Comparison of ENCODE assay signal across 17 cellular contexts in the genomic region with DNA sequence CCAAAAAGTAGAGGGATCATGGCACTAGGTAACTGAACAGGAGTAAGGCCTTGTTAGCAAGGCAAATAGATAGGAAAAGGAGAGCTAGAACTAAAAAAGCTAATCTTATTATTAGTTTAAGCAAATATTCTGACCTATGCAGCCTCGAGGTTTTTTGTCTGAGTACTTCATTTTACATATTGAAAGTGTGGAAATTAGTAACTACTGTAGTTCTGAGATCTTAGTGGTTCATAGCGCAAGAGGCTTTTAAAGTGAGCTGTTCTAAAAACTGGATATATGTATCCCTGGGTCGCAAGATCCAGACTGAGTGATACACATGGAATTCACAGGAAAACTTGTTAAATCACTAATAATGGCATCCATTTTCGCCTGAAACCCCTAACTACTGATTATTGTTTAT.
A peak's percentile ranks its signal among the peaks of the same experiment; 100 is the strongest.
DNase-seq lines count a peak whose midpoint lies in the region; ATAC-seq and TF ChIP-seq lines count a peak whose summit lies in the region.
"Had no signal": no experiment of that assay in that cellular context is flagged by ENCODE, and none has a peak within 500 bp of the region (broad histone marks: within the 10 kb centered on the region; RNA-seq: fewer than 3 reads in every experiment).

No MANE protein-coding gene starts in this region.

- DNase-seq in mesenchymal stem cell (no peak), osteocyte (ENCODE audit: extremely low spot score, unreplicated experiment) (no peak), GM13976 (ENCODE audit: low spot score) (no peak), NCI-H2227 (lab: John Stamatoyannopoulos, UW; ENCODE audit: unreplicated experiment) (no peak)
- DNase-seq: activated CD4-positive, alpha-beta T cell treated with anti-CD3 and anti-CD28 coated beads, Interleukin-2, amount 50 U/mL, for 4 hours; activated gamma-delta T cell; hippocampal formation; NCI-H2171 treated with DMSO at 0.1 percent for 48 hours; stimulated activated CD4-positive, alpha-beta T cell treated with anti-CD3 and anti-CD28 coated beads, Interleukin-2, amount 100 ng/mL, for 48 hours; stimulated activated naive CD8-positive, alpha-beta T cell treated with anti-CD3 and anti-CD28 coated beads, Interleukin-15, amount 100 ng/mL, for 72 hours had no signal

- no peak overlapping the region for H3K4me3 Mint-ChIP-seq in osteocyte (ENCODE audit: unreplicated experiment)
- H3K4me3 Mint-ChIP-seq: stimulated activated naive CD8-positive, alpha-beta T cell treated with anti-CD3 and anti-CD28 coated beads, Interleukin-15, amount 100 ng/mL, for 72 hours had no signal

- H3K27me3 ChIP-seq in mesenchymal stem cell (ENCODE audit: control insufficient read depth in 1 of 2, insufficient read depth in 1 of 2, low read length in 2 of 2) = no peaks in the 10 kb centered on the region
- H3K27me3 ChIP-seq: BLaER1, cardiac muscle cell had no signal

- ATAC-seq in GM18873 (IDR thresholded peaks at IDR 0.05; ENCODE audit: low FRiP score, unreplicated experiment) = peak; percentile 36
- ATAC-seq in HG02610 (IDR thresholded peaks at IDR 0.05; ENCODE audit: unreplicated experiment) = peak; percentile 61
- peak; percentile 41 for ATAC-seq in HG03342 (IDR thresholded peaks at IDR 0.05; ENCODE audit: unreplicated experiment)
- no peak for ATAC-seq in HG03460 (IDR thresholded peaks at IDR 0.05; ENCODE audit: unreplicated experiment)
- ATAC-seq: stimulated activated naive CD8-positive, alpha-beta T cell treated with anti-CD3 and anti-CD28 coated beads, Interleukin-15, amount 100 ng/mL, for 72 hours had no signal

- H3K4me1 ChIP-seq in mesenchymal stem cell (ENCODE audit: control insufficient read depth, insufficient read depth, low read depth, low read length) = peaks cover 5% of the 10 kb centered on the region
- H3K4me1 ChIP-seq: BLaER1 had no signal

- H3K27ac ChIP-seq in mesenchymal stem cell (ENCODE audit: low read length, poor library complexity, severe bottlenecking) = peak overlapping the region; percentile 52
- H3K27ac ChIP-seq: BLaER1, cardiac muscle cell had no signal

- H4K91ac ChIP-seq in mesenchymal stem cell (ENCODE audit: low read length) = no peak overlapping the region

- WGBS in mesenchymal stem cell = 63% methylated on average over 3 of the region's 4 CpGs

- no peaks in the 10 kb centered on the region for H3K27me3 Mint-ChIP-seq in osteocyte (ENCODE audit: unreplicated experiment)
- H3K27me3 Mint-ChIP-seq: stimulated activated naive CD8-positive, alpha-beta T cell treated with anti-CD3 and anti-CD28 coated beads, Interleukin-15, amount 100 ng/mL, for 72 hours had no signal

- H3K4me3 ChIP-seq in mesenchymal stem cell (ENCODE audit: insufficient read depth in 1 of 2, low read depth in 1 of 2, low read length in 2 of 2) = no peak overlapping the region
- H3K4me3 ChIP-seq: BLaER1, cardiac muscle cell, lung had no signal

- H3K23ac ChIP-seq in mesenchymal stem cell (ENCODE audit: low read length in 2 of 2) = no peak overlapping the region

- in situ Hi-C loops in GM13976 (cut with MboI; ENCODE audit: low sequenced_read_pairs, unreplicated experiment) = no loop called here

- no peaks in the 10 kb centered on the region for H3K79me1 ChIP-seq in mesenchymal stem cell (replicated peaks; ENCODE audit: low read length, poor library complexity, severe bottlenecking)

- H2BK12ac ChIP-seq in mesenchymal stem cell (ENCODE audit: low read length in 2 of 2) = no peak overlapping the region

- peaks cover 6% of the 10 kb centered on the region for H3K4me1 Mint-ChIP-seq in osteocyte (ENCODE audit: unreplicated experiment)
- H3K4me1 Mint-ChIP-seq: stimulated activated naive CD8-positive, alpha-beta T cell treated with anti-CD3 and anti-CD28 coated beads, Interleukin-15, amount 100 ng/mL, for 72 hours had no signal

- H2BK15ac ChIP-seq in mesenchymal stem cell (ENCODE audit: low read depth, poor library complexity, severe bottlenecking) = no peak overlapping the region

- no peak overlapping the region for H3K14ac ChIP-seq in mesenchymal stem cell (ENCODE audit: low read length in 2 of 2)

- H3K18ac ChIP-seq in mesenchymal stem cell (ENCODE audit: low read depth in 1 of 2, low read length in 2 of 2) = no peak overlapping the region

- H3K9ac ChIP-seq in mesenchymal stem cell (ENCODE audit: low read length) = no peak overlapping the region
- H3K9ac ChIP-seq: BLaER1 had no signal

- H3K4ac ChIP-seq in mesenchymal stem cell (ENCODE audit: low read depth in 1 of 2, low read length in 2 of 2) = no peak overlapping the region

- H3K27ac Mint-ChIP-seq in osteocyte (ENCODE audit: unreplicated experiment) = no peak overlapping the region
- H3K27ac Mint-ChIP-seq: stimulated activated naive CD8-positive, alpha-beta T cell treated with anti-CD3 and anti-CD28 coated beads, Interleukin-15, amount 100 ng/mL, for 72 hours had no signal

- H2AK5ac ChIP-seq in mesenchymal stem cell (ENCODE audit: low read length, severe bottlenecking) = no peak overlapping the region

- no peak overlapping the region for H2AFZ ChIP-seq in mesenchymal stem cell (ENCODE audit: low read depth, low read length)

- no peaks in the 10 kb centered on the region for H3K9me3 Mint-ChIP-seq in osteocyte (ENCODE audit: unreplicated experiment)
- H3K9me3 Mint-ChIP-seq: stimulated activated naive CD8-positive, alpha-beta T cell treated with anti-CD3 and anti-CD28 coated beads, Interleukin-15, amount 100 ng/mL, for 72 hours had no signal

- TF ChIP-seq CTCF in osteocyte (IDR thresholded peaks at IDR 0.05) = no peak
- TF ChIP-seq CTCF in GM13976 (IDR thresholded peaks at IDR 0.05; ENCODE audit: borderline replicate concordance, control extremely low read depth, extremely low read depth, insufficient read depth, missing control alignments) = no peak

- H3K9me3 ChIP-seq in mesenchymal stem cell (ENCODE audit: control insufficient read depth, low read length) = no peaks in the 10 kb centered on the region
- H3K9me3 ChIP-seq: BLaER1 had no signal

- no peaks in the 10 kb centered on the region for H3K36me3 Mint-ChIP-seq in osteocyte (ENCODE audit: unreplicated experiment)

- H2BK5ac ChIP-seq in mesenchymal stem cell (ENCODE audit: low read depth, low read length, poor library complexity, severe bottlenecking) = no peak overlapping the region

- H3K4me2 ChIP-seq in mesenchymal stem cell (ENCODE audit: low read length, poor library complexity, severe bottlenecking) = no peak overlapping the region
- H3K4me2 ChIP-seq: BLaER1 had no signal

- no peak overlapping the region for H4K8ac ChIP-seq in mesenchymal stem cell (ENCODE audit: low read length)

- no peak overlapping the region for H2BK120ac ChIP-seq in mesenchymal stem cell (ENCODE audit: low read depth, low read length)

- H3K36me3 ChIP-seq in mesenchymal stem cell (ENCODE audit: control insufficient read depth in 1 of 2, insufficient read depth in 2 of 2, low read depth in 1 of 2, low read length in 2 of 2) = no peaks in the 10 kb centered on the region
- H3K36me3 ChIP-seq: BLaER1, cardiac muscle cell had no signal
